ENCODE assay signal across 19 cellular contexts in genomic region chr20:1101533-1101932, GRCh38. TPM values are rescaled to one million over a fixed set of nuclear protein-coding genes. Genes with fewer than 3 reads are reported as not detected.
DNase-seq lines count a peak whose midpoint lies in the region; ATAC-seq, FAIRE-seq and TF ChIP-seq lines count a peak whose summit lies in the region.
"Had no signal": no experiment of that assay in that cellular context is flagged by ENCODE, and none has a peak within 500 bp of the region (broad histone marks: within the 10 kb centered on the region; RNA-seq: fewer than 3 reads in every experiment).

No MANE protein-coding gene starts in this region.

- H3K4me3 ChIP-seq in A549, result no peak overlapping the region
- H3K4me3 ChIP-seq in HEK293 (ENCODE audit: low read depth, low read length), result no peak overlapping the region
- no peak overlapping the region for H3K4me3 ChIP-seq in kidney (ENCODE audit: low read length in 2 of 2)
- H3K4me3 ChIP-seq: BLaER1 treated with 17β-estradiol and CSF1 and Interleukin-3, amounts not matched to agents 10 nM and 100 nM had no signal

- H3K4me1 ChIP-seq in A549 (no peaks in the 10 kb centered on the region), HEK293 (ENCODE audit: control insufficient read depth, insufficient read depth, low read length) (no peaks in the 10 kb centered on the region), kidney (ENCODE audit: control insufficient read depth in 1 of 2, insufficient read depth in 1 of 2, low read depth in 1 of 2, low read length in 2 of 2) (no peaks in the 10 kb centered on the region)
- H3K4me1 ChIP-seq: BLaER1 treated with 17β-estradiol and CSF1 and Interleukin-3, amounts not matched to agents 10 nM and 100 nM; Caco-2 had no signal

- H3K9ac ChIP-seq in kidney (ENCODE audit: low read length in 2 of 2), result no peak overlapping the region
- H3K9ac ChIP-seq: BLaER1 treated with 17β-estradiol and CSF1 and Interleukin-3, amounts not matched to agents 10 nM and 100 nM had no signal

- no peaks in the 10 kb centered on the region for H3K36me3 ChIP-seq in HEK293 (ENCODE audit: control insufficient read depth in 2 of 2, insufficient read depth in 1 of 2, low read length in 2 of 2)
- H3K36me3 ChIP-seq in kidney (ENCODE audit: control insufficient read depth in 1 of 2, insufficient read depth in 2 of 2, low read length in 2 of 2), result no peaks in the 10 kb centered on the region

- H3K9me3 ChIP-seq in A549 (peaks cover 26% of the 10 kb centered on the region), HEK293 (ENCODE audit: control insufficient read depth, insufficient read depth, low read depth, low read length) (no peaks in the 10 kb centered on the region), kidney (ENCODE audit: control insufficient read depth in 1 of 2, low read length in 2 of 2) (peaks cover 0 to 10% of the 10 kb centered on the region in 2 donors)

- intact Hi-C loops in kidney (cut with DNase I), result no loop called here

- no peak overlapping the region for H3K4me2 ChIP-seq in A549
- H3K4me2 ChIP-seq: BLaER1 treated with 17β-estradiol and CSF1 and Interleukin-3, amounts not matched to agents 10 nM and 100 nM had no signal

- peak; percentile 59 for FAIRE-seq in A549 (lab: Jason Lieb, UNC)
- FAIRE-seq in kidney (lab: Jason Lieb, UNC), result peak; percentile 30
- FAIRE-seq in HTR-8/SVneo (lab: Jason Lieb, UNC), result no peak
- FAIRE-seq: A204.1, D721Med, G401.6, GM12891 had no signal

- DNase-seq in A549 (ENCODE audit: low read depth in 1 of 2, low spot score in 1 of 2), result no peak
- DNase-seq in kidney, result no peak
- no peak for DNase-seq in HTR-8/SVneo (ENCODE audit: insufficient read length, low spot score)
- no peak for DNase-seq in activated CD4-positive, alpha-beta T cell treated with anti-CD3 and anti-CD28 coated beads, Interleukin-2, amount 50 U/mL, for 1 hour
- DNase-seq: 8988T; AML-193; Caco-2; Calu3; CD4-positive, alpha-beta T cell; CD8-positive, alpha-beta T cell; DMS79 treated with DMSO at 0.1 percent for 48 hours; GF-D8 had no signal

- CTCF ChIA-PET in A549 (lab: Yijun Ruan, JAX) (interaction anchor here (1.1 kb wide), 2 partner anchors 15 to 145 kb away, joined by 3 to 4 read pairs; no protein-coding TSS in a partner anchor), HEK293 (lab: Yijun Ruan, JAX) (interaction anchor here (0.8 kb wide), 1 partner anchor 146 kb away, joined by 3 read pairs; no protein-coding TSS in a partner anchor)

- POLR2A ChIA-PET in A549 (lab: Yijun Ruan, JAX), result no interaction called here
- POLR2A ChIA-PET in HEK293 (lab: Yijun Ruan, JAX), result no interaction called here

- TF ChIP-seq CTCF in A549 (IDR thresholded peaks at IDR 0.05) (no peak), HEK293 (tag by site-specific recombination; IDR thresholded peaks at IDR 0.05) (no peak), kidney (IDR thresholded peaks at IDR 0.05; ENCODE audit: borderline replicate concordance, extremely low read depth, insufficient read depth) (no peak)

- TF ChIP-seq RAD21 in A549 (conservative IDR thresholded peaks at IDR 0.05 in 1 of 2, IDR thresholded peaks at IDR 0.05 in 1 of 2), result no peak

- no peak for TF ChIP-seq EP300 in A549 (IDR thresholded peaks at IDR 0.05)

- no peak for TF ChIP-seq POLR2A in A549 (IDR thresholded peaks at IDR 0.05; ENCODE audit: low read length)

- H3K27ac ChIP-seq in A549 (no peak overlapping the region), HEK293 (ENCODE audit: extremely low read depth, low read depth, low read length) (no peak overlapping the region), kidney (ENCODE audit: low read depth in 2 of 2, low read length in 2 of 2) (no peak overlapping the region)
- H3K27ac ChIP-seq: BLaER1 treated with 17β-estradiol and CSF1 and Interleukin-3, amounts not matched to agents 10 nM and 100 nM; C4-2B had no signal

- no peak for ATAC-seq in A549
- ATAC-seq: CD8-positive, alpha-beta T cell had no signal

TF ChIP-seq in A549, 52 proteins besides CTCF, POLR2A, EP300 and RAD21:
- TF ChIP-seq HDAC2 (IDR thresholded peaks at IDR 0.05) (no peak), ZSCAN20 (CRISPR knock-in tag; IDR thresholded peaks at IDR 0.05) (no peak), PBX3 (IDR thresholded peaks at IDR 0.05) (no peak), PHF8 (IDR thresholded peaks at IDR 0.05; ENCODE audit: borderline replicate concordance, low read depth) (no peak), ELK1 (IDR thresholded peaks at IDR 0.05; ENCODE audit: low read depth, low read length) (no peak), HOXB13 (CRISPR knock-in tag; IDR thresholded peaks at IDR 0.05; ENCODE audit: low read depth) (no peak), MAX (IDR thresholded peaks at IDR 0.05) (no peak)
TF ChIP-seq in A549: peak in this region for 0.

TF ChIP-seq in HEK293, 187 proteins besides CTCF, POLR2A, EP300 and RAD21:
- TF ChIP-seq ATF2 (tag by site-specific recombination; IDR thresholded peaks at IDR 0.05; ENCODE audit: low read depth) (peak; percentile 66), ZBTB11 (tag by site-specific recombination; conservative IDR thresholded peaks at IDR 0.05; ENCODE audit: low read depth) (no peak)

RNA-seq across cellular contexts. Expression of gene PSMF1, which starts 16.9 kb away (rescaled TPM):
- polyA plus RNA-seq in A549 (2011; rRNA removed) (157 and 168 TPM in 2 replicates), A549 (2017; fragmentation: RNase III; extraction: RNeasy Plus Mini Kit Qiagen cat#74134 plus additional on column Dnase treatment) (123 to 145 TPM (median 134 TPM) in 3 replicates), kidney (ENCODE audit: insufficient read depth, low read depth, low replicate concordance) (93.2 TPM)
- polyA plus RNA-seq in A549 (2012; cell fraction: cytosol; rRNA removed), result 124 and 139 TPM in 2 replicates
- polyA plus RNA-seq in A549 (2012; cell fraction: nucleus; rRNA removed), result 226 and 864 TPM in 2 replicates
- 147 and 156 TPM in 2 replicates for polyA minus RNA-seq in A549 (2011; rRNA and poly(A)+ RNA removed)
- total RNA-seq in kidney, result 135 TPM
